15 cellular contexts compared by ENCODE assay signal in the genomic region with DNA sequence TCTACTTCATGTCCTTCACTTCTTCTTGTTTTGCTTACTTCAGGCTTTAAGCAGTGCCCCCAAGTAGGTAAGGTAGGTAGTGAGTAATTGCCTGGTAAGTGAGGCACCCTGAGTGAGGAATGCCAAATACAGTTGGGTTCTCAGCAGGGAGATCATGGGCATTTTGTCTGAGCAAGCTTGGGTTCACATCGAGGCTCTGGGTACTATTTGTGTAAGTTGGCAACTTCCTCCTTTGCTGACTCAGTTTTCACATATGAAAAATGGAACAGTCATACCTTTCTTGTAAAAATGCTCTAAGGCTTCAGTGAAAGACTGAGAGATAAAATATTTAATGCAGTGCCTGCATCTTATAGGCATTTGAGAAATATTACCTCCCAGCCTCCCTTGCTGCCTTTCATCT.
DNase-seq lines count a peak whose midpoint lies in the region; ATAC-seq and TF ChIP-seq lines count a peak whose summit lies in the region.
"Had no signal": no experiment of that assay in that cellular context is flagged by ENCODE, and none has a peak within 500 bp of the region (broad histone marks: within the 10 kb centered on the region; RNA-seq: fewer than 3 reads in every experiment).

No MANE protein-coding gene starts in this region.

- TF ChIP-seq CTCF in mammary epithelial cell (conservative IDR thresholded peaks at IDR 0.05 in 1 of 2, IDR thresholded peaks at IDR 0.05 in 1 of 2; ENCODE audit: extremely low read depth in 1 of 2, insufficient read depth in 1 of 2, low read depth in 1 of 2, low read length in 2 of 2) (no peak), MCF 10A (IDR thresholded peaks at IDR 0.05; ENCODE audit: unreplicated experiment) (no peak), PC-3 (conservative IDR thresholded peaks at IDR 0.05; ENCODE audit: low read depth, low read length) (no peak), fibroblast of mammary gland (conservative IDR thresholded peaks at IDR 0.05; ENCODE audit: control insufficient read depth, insufficient read depth, low read depth, low read length) (no peak), uterus (IDR thresholded peaks at IDR 0.05) (no peak)

- H3K4me1 ChIP-seq in mammary epithelial cell (ENCODE audit: insufficient read depth, low read length) (peaks cover 8% of the 10 kb centered on the region), PC-3 (ENCODE audit: insufficient read depth, low read length) (peaks cover 62% of the 10 kb centered on the region), uterus (peaks cover 12 to 34% of the 10 kb centered on the region in 2 donors)

- H3K4me1 Mint-ChIP-seq in MCF 10A (ENCODE audit: insufficient read depth, unreplicated experiment): peaks cover 14% of the 10 kb centered on the region
- peaks cover 11% of the 10 kb centered on the region for H3K4me1 Mint-ChIP-seq in stimulated activated memory B cell treated with anti-CD40 and anti-IgM and Interleukin-4, amounts not matched to agents 10 μg/mL and 1 μg/mL and 100 μg/mL, for 72 hours

- H2AFZ ChIP-seq in mammary epithelial cell (ENCODE audit: low read depth, low read length) (no peak overlapping the region), PC-3 (ENCODE audit: low read length) (no peak overlapping the region)

- H3K9me3 Mint-ChIP-seq in MCF 10A (ENCODE audit: unreplicated experiment): no peaks in the 10 kb centered on the region
- no peaks in the 10 kb centered on the region for H3K9me3 Mint-ChIP-seq in stimulated activated memory B cell treated with anti-CD40 and anti-IgM and Interleukin-4, amounts not matched to agents 10 μg/mL and 1 μg/mL and 100 μg/mL, for 72 hours
- H3K9me3 Mint-ChIP-seq: activated B cell treated with CpG ODN at 0.5 μM for 24 hours, type B pancreatic cell had no signal

- dilution Hi-C loops in mammary epithelial cell (cut with HindIII; ENCODE audit: low sequenced_read_pairs): no loop called here

- H3K9me2 ChIP-seq in PC-3 (replicated peaks; ENCODE audit: low read length): no peaks in the 10 kb centered on the region

- H3K36me3 ChIP-seq in mammary epithelial cell (ENCODE audit: insufficient read depth, low read length) (no peaks in the 10 kb centered on the region), PC-3 (ENCODE audit: low read depth, low read length) (no peaks in the 10 kb centered on the region), uterus (no peaks in the 10 kb centered on the region), H7 (replicated peaks; ENCODE audit: control insufficient read depth, insufficient read depth, low read length) (no peaks in the 10 kb centered on the region)

- H3K9ac ChIP-seq in mammary epithelial cell (ENCODE audit: insufficient read depth, low read length): no peak overlapping the region
- peak overlapping the region; percentile 90 for H3K9ac ChIP-seq in PC-3 (ENCODE audit: low read length)

- peaks cover 4% of the 10 kb centered on the region for H3F3A ChIP-seq in PC-3 (ENCODE audit: low read length, unreplicated experiment)

- no peaks in the 10 kb centered on the region for H3K79me2 ChIP-seq in mammary epithelial cell (ENCODE audit: insufficient read depth, low read length)
- H3K79me2 ChIP-seq in PC-3 (ENCODE audit: low read length): no peaks in the 10 kb centered on the region

- CTCF ChIA-PET in mammary epithelial cell (lab: Charles Lee; ENCODE audit: low non-redundant PET) (no interaction called here), MCF 10A (lab: Yijun Ruan, JAX) (interaction anchor here (0.6 to 2.8 kb wide), 9 partner anchors 9 to 359 kb away, joined by 3 to 10 read pairs (median 4); no protein-coding TSS in a partner anchor), PC-3 (lab: Charles Lee) (interaction anchor here (0.7 kb wide), 1 partner anchor 47 kb away, joined by 3 read pairs; no protein-coding TSS in a partner anchor)

- H4K20me1 ChIP-seq in mammary epithelial cell (ENCODE audit: insufficient read depth, low read length) (no peaks in the 10 kb centered on the region), PC-3 (ENCODE audit: low read length) (no peaks in the 10 kb centered on the region)

- no peak overlapping the region for H3K4me3 Mint-ChIP-seq in MCF 10A (ENCODE audit: unreplicated experiment)
- no peak overlapping the region for H3K4me3 Mint-ChIP-seq in stimulated activated memory B cell treated with anti-CD40 and anti-IgM and Interleukin-4, amounts not matched to agents 10 μg/mL and 1 μg/mL and 100 μg/mL, for 72 hours
- H3K4me3 Mint-ChIP-seq: activated B cell treated with CpG ODN at 0.5 μM for 24 hours, type B pancreatic cell had no signal

- no peak; the same call in 1 of the 2 replicates for ATAC-seq in PC-3
- no peak for ATAC-seq in stimulated activated memory B cell treated with anti-CD40 and anti-IgM and Interleukin-4, amounts not matched to agents 10 μg/mL and 1 μg/mL and 100 μg/mL, for 72 hours
- ATAC-seq: left ventricle myocardium superior, right cardiac atrium had no signal

- H3K27me3 ChIP-seq in mammary epithelial cell (ENCODE audit: insufficient read depth, low read length) (no peaks in the 10 kb centered on the region), PC-3 (ENCODE audit: low read length) (no peaks in the 10 kb centered on the region), uterus (no peaks in the 10 kb centered on the region), H7 (ENCODE audit: control insufficient read depth, insufficient read depth, low read length) (no peaks in the 10 kb centered on the region)

- 0% methylated on average over 1 of the region's 1 CpG for WGBS in mammary epithelial cell (ENCODE audit: low coverage, missing lambda C conversion rate)

- no peaks in the 10 kb centered on the region for H3K9me3 ChIP-seq in mammary epithelial cell (replicated peaks; ENCODE audit: insufficient read depth, low read length)
- H3K9me3 ChIP-seq in PC-3 (ENCODE audit: low read length): no peaks in the 10 kb centered on the region
- H3K9me3 ChIP-seq in uterus: no peaks in the 10 kb centered on the region

- no peak overlapping the region for H3K27ac ChIP-seq in mammary epithelial cell (ENCODE audit: insufficient read depth, low read depth, low read length)
- H3K27ac ChIP-seq in PC-3 (ENCODE audit: low read length): peak overlapping the region; percentile 99
- peak overlapping the region; percentile 77 to 78 for H3K27ac ChIP-seq in uterus
- H3K27ac ChIP-seq: RWPE1 had no signal

- H3K4me2 ChIP-seq in mammary epithelial cell (ENCODE audit: insufficient read depth, low read depth, low read length) (no peak overlapping the region), PC-3 (ENCODE audit: low read length) (peak overlapping the region; percentile 27)

- no peak overlapping the region for H3K27ac Mint-ChIP-seq in MCF 10A (ENCODE audit: low read depth, unreplicated experiment)
- H3K27ac Mint-ChIP-seq in stimulated activated memory B cell treated with anti-CD40 and anti-IgM and Interleukin-4, amounts not matched to agents 10 μg/mL and 1 μg/mL and 100 μg/mL, for 72 hours: no peak overlapping the region
- H3K27ac Mint-ChIP-seq: activated B cell treated with CpG ODN at 0.5 μM for 24 hours had no signal

- H3K4me3 ChIP-seq in mammary epithelial cell (replicated peaks in 1 of 3; ENCODE audit: insufficient read depth in 1 of 3, low read depth in 2 of 3, low read length in 3 of 3): no peak overlapping the region
- H3K4me3 ChIP-seq in PC-3 (ENCODE audit: low read length): no peak overlapping the region
- no peak overlapping the region for H3K4me3 ChIP-seq in fibroblast of mammary gland (ENCODE audit: control insufficient read depth, low read depth, low read length)
- H3K4me3 ChIP-seq in uterus: no peak overlapping the region
- H3K4me3 ChIP-seq in H7 (ENCODE audit: insufficient read depth, low read depth, low read length): no peak overlapping the region

- intact Hi-C loops in mammary epithelial cell (cut with micrococcal nuclease): no loop called here
- intact Hi-C loops in MCF 10A (cut with micrococcal nuclease): no loop called here
- intact Hi-C loops in PC-3 (cut with micrococcal nuclease): loop anchor here (2.0 kb wide), 1 partner anchor 99 kb away; no protein-coding TSS in a partner anchor
- intact Hi-C loops in uterus (cut with DNase I; ENCODE audit: low total_unique reads): no loop called here

- H3K36me3 Mint-ChIP-seq in MCF 10A (ENCODE audit: insufficient read depth, unreplicated experiment): no peaks in the 10 kb centered on the region
- H3K36me3 Mint-ChIP-seq in stimulated activated memory B cell treated with anti-CD40 and anti-IgM and Interleukin-4, amounts not matched to agents 10 μg/mL and 1 μg/mL and 100 μg/mL, for 72 hours: no peaks in the 10 kb centered on the region

- DNase-seq in mammary epithelial cell (peak; percentile 19), MCF 10A (ENCODE audit: unreplicated experiment) (no peak), PC-3 (peak; percentile 76), fibroblast of mammary gland (ENCODE audit: low read depth) (peak; percentile 71), uterus (no peak), inferior parietal cortex (ENCODE audit: extremely low spot score) (no peak), H7 (no peak)
- DNase-seq: activated B cell treated with CpG ODN at 0.5 μM for 24 hours; left ventricle myocardium superior; right cardiac atrium; stimulated activated CD4-positive, alpha-beta T cell treated with anti-CD3 and anti-CD28 coated beads, Interleukin-2, amount 100 ng/mL, for 48 hours; stimulated activated CD8-positive, alpha-beta memory T cell treated with anti-CD3 and anti-CD28 coated beads, Interleukin-4, amount 100 ng/mL, for 48 hours had no signal

- no peak for TF ChIP-seq POLR2A in uterus (IDR thresholded peaks at IDR 0.05)

- in situ Hi-C loops in mammary epithelial cell (cut with MboI; ENCODE audit: low sequenced_read_pairs in 2 of 2): no loop called here

- POLR2A ChIA-PET in MCF 10A (lab: Yijun Ruan, JAX) (no interaction called here), PC-3 (lab: Charles Lee; ENCODE audit: unreplicated experiment) (no interaction called here)

- H3K27me3 Mint-ChIP-seq in MCF 10A (ENCODE audit: insufficient read depth, unreplicated experiment): peaks cover 35% of the 10 kb centered on the region
- peaks cover 2% of the 10 kb centered on the region for H3K27me3 Mint-ChIP-seq in stimulated activated memory B cell treated with anti-CD40 and anti-IgM and Interleukin-4, amounts not matched to agents 10 μg/mL and 1 μg/mL and 100 μg/mL, for 72 hours
- H3K27me3 Mint-ChIP-seq: activated B cell treated with CpG ODN at 0.5 μM for 24 hours, type B pancreatic cell had no signal

- BruUV-seq in mammary epithelial cell (replicated peaks; lab: Mats Ljungman, UMichigan) (no TSS peak), MCF 10A (replicated peaks; lab: Mats Ljungman, UMichigan) (no TSS peak), PC-3 (replicated peaks; lab: Mats Ljungman, UMichigan) (no TSS peak)

Comparison
In these comparisons a context has a peak if more than half of its experiments do, and no peak if none do; other contexts are left out.
1. DNase-seq: peak in mammary epithelial cell (single experiment), PC-3 (single experiment) and fibroblast of mammary gland (single experiment); none in MCF 10A (single experiment), uterus (0 of 2), inferior parietal cortex (single experiment) and H7 (single experiment).